10 cellular contexts compared by ENCODE assay signal in the genomic region with DNA sequence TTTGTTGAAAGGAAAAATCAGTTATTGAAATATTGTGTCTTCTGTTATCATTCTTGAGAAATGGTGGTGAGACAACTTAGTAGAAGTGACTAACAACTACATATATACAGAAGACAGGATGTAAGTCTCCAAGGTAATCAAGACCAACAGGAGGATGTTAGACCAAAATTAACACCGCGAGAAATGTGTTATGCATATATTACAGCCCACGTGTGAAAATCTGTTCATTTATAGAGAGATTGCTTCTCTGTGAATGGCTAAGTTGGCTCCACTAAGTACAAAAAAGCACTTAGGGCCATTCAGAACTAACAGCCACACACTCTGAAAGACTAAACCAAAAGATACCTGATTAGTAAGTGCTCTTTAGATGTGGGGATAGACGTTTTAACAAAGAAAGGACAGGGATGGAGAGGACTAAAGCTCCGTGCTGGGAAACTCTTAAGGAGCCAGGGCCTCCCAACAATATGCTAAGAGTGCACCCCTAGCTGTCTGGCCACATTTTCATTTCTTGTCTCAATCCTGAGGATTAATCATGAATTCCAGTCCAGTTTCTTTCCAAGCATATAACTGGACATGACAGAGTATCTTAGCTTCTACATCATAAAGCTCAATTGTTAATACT.
DNase-seq lines count a peak whose midpoint lies in the region; ATAC-seq and TF ChIP-seq lines count a peak whose summit lies in the region.
"Had no signal": no experiment of that assay in that cellular context is flagged by ENCODE, and none has a peak within 500 bp of the region (broad histone marks: within the 10 kb centered on the region; RNA-seq: fewer than 3 reads in every experiment).

No MANE protein-coding gene starts in this region.

- no peak for TF ChIP-seq CTCF in GM13977 (IDR thresholded peaks at IDR 0.05; ENCODE audit: extremely low read depth, insufficient read depth, missing control alignments)
- no peak for TF ChIP-seq CTCF in coronary artery (IDR thresholded peaks at IDR 0.05)

- H3K27ac ChIP-seq in coronary artery: peak overlapping the region; percentile 1 to 78
- H3K27ac ChIP-seq: VCaP had no signal

- in situ Hi-C loops in GM13977 (cut with MboI; ENCODE audit: low pct_unique_long_range_greater_than_20kb, low sequenced_read_pairs, unreplicated experiment): no loop called here

- no peak overlapping the region for H3K4me3 ChIP-seq in coronary artery

- ATAC-seq in GM21367 (IDR thresholded peaks at IDR 0.05; ENCODE audit: unreplicated experiment) (peak; percentile 40), HG03378 (IDR thresholded peaks at IDR 0.05; ENCODE audit: unreplicated experiment) (peak; percentile 62), GM18873 (IDR thresholded peaks at IDR 0.05; ENCODE audit: low FRiP score, unreplicated experiment) (no peak)

- DNase-seq in GM13977 (ENCODE audit: low spot score) (peak; percentile 8), coronary artery (ENCODE audit: low spot score) (no peak), amygdala (lab: John Stamatoyannopoulos, UW) (no peak), activated gamma-delta T cell treated with Interleukin-2 at 50 U/mL for 16 hours (no peak), cerebellar nuclear complex (lab: John Stamatoyannopoulos, UW) (no peak)
- DNase-seq: NCI-H774 had no signal
